In genomic region chr7:133535308-133535707, GRCh38 we compare ENCODE assay signal across 20 cellular contexts.
"Had no signal": no experiment of that assay in that cellular context is flagged by ENCODE, and none has a peak within 500 bp of the region (broad histone marks: within the 10 kb centered on the region; RNA-seq: fewer than 3 reads in every experiment).

No MANE protein-coding gene starts in this region.

- H3K4me3 ChIP-seq: left lung, lung, pancreas, SK-N-MC, thoracic aorta, upper lobe of left lung had no signal

- H3K4me1 ChIP-seq: left lung, pancreas, upper lobe of left lung had no signal

- H3K36me3 ChIP-seq: left lung, pancreas, thoracic aorta, upper lobe of left lung, WERI-Rb-1 had no signal

- ATAC-seq: activated T-cell treated with anti-CD3 and anti-CD28 coated beads, Interleukin-2, amount 50 U/mL, for 4 hours; left lung; natural killer cell treated with Interleukin-12 subunit alpha and Interleukin-12 subunit beta and Interleukin-15 and Interleukin-18, amount 100 ng/mL, for 72 hours; pancreas; sciatic nerve; stimulated activated naive B cell treated with anti-CD40 and anti-IgM and Interleukin-4, amounts not matched to agents 10 μg/mL and 1 μg/mL and 100 μg/mL, for 72 hours had no signal

- H3K27me3 ChIP-seq: left lung, pancreas, upper lobe of left lung had no signal

- H3K9me3 ChIP-seq: left lung, pancreas, thoracic aorta, upper lobe of left lung had no signal

- H3K27ac ChIP-seq: epithelial cell of prostate, left lung, pancreas, SK-N-MC, thoracic aorta, upper lobe of left lung, WERI-Rb-1 had no signal

- DNase-seq: activated naive CD4-positive, alpha-beta T cell treated with Interleukin-2 at 50 U/mL for 16 hours; activated naive CD8-positive, alpha-beta T cell treated with anti-CD3 and anti-CD28 coated beads for 36 hours; activated T-cell treated with anti-CD3 and anti-CD28 coated beads, Interleukin-2, amount 50 U/mL, for 4 hours; amygdala; cortex of kidney; immature natural killer cell; kidney glomerular epithelial cell; left lung; pancreas; stimulated activated CD4-positive, alpha-beta T cell treated with anti-CD3 and anti-CD28 coated beads, Interleukin-2, amount 100 ng/mL, for 48 hours; stimulated activated CD8-positive, alpha-beta memory T cell treated with anti-CD3 and anti-CD28 coated beads, Interleukin-4, amount 100 ng/mL, for 48 hours; stimulated activated naive B cell treated with anti-CD40 and anti-IgM and Interleukin-4, amounts not matched to agents 10 μg/mL and 1 μg/mL and 100 μg/mL, for 72 hours; upper lobe of left lung; WERI-Rb-1 had no signal
